In the genomic region with DNA sequence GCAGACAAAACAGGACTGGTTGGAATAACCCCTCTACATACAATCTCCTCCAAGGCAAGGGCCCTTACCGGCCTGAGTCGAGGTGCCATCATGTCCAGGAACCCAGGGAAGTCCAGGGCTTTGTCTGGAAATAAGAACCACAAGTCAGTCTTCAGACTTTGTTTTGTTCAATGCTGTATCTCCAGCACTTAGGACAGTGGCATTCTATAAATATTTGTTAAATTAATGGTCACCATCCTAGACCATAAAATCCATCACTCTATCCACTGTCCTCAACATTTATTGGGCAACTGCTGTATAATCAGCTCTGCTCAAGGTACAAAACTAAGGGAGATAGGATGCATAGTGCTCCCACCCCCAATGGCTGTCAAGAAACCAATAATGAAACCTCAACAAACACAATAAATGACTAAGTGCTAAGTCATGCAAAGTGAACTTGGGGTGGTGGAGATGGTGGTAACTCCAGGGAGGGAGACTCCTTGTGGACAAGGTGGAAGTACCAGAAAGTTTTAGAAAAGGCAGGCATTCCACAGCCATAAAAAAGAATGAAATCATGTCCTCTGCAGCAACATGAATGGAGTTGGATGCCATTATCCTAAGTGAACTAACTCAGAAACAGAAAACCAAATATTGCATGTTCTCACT, we compare ENCODE assay signal across 1 cellular context.
TF ChIP-seq lines count a peak whose summit lies in the region.

No MANE protein-coding gene starts in this region.

TF ChIP-seq in HepG2, 621 proteins besides CTCF, POLR2A, EP300 and RAD21:
- TF ChIP-seq ARNTL (CRISPR knock-in tag; IDR thresholded peaks at IDR 0.05), result no peak
- TF ChIP-seq FOSL2 (CRISPR knock-in tag; IDR thresholded peaks at IDR 0.05), result peak; percentile 26; the same call in 1 of the 2 replicates
- peak; percentile 37; the same call in 1 of the 2 replicates for TF ChIP-seq NFE2L2 (IDR thresholded peaks at IDR 0.05; ENCODE audit: low read length)
